Comparison of ENCODE assay signal across 20 cellular contexts in the genomic region with DNA sequence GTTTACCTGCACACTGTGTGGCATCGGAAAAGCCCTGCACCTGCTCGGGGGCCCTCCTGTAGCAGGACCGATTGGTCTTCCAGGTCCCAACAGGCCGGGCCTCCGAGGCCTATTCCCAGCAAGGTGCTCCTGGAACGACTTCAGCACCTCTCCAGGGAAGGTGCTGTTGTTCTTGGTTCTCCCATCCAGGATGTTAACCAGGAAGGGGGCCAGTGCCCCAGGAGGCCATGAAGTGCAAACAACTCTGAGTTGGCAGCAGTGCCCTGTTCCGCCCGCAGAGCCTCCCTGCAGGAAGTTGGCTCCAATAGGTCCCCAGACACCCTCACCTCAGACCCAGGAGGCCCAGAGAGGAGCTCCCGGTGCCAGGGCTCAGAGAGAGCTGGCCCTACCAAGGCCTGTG.
DNase-seq lines count a peak whose midpoint lies in the region; TF ChIP-seq lines count a peak whose summit lies in the region.
"Had no signal": no experiment of that assay in that cellular context is flagged by ENCODE, and none has a peak within 500 bp of the region (broad histone marks: within the 10 kb centered on the region; RNA-seq: fewer than 3 reads in every experiment).

No MANE protein-coding gene starts in this region.

- H3K4me1 ChIP-seq in spleen = peaks cover 0 to 12% (median 0%) of the 10 kb centered on the region in 6 donors

- DNase-seq in activated naive CD4-positive, alpha-beta T cell treated with anti-CD3 and anti-CD28 coated beads, Interleukin-2, amount 10 ng/mL, durations not matched to agents 7 days and 5 days = peak; percentile 11
- no peak for DNase-seq in activated naive CD4-positive, alpha-beta T cell (lab: John Stamatoyannopoulos, UW)
- DNase-seq in LNCaP clone FGC (ENCODE audit: low read depth) = peak; percentile 76
- DNase-seq in cardiac septum (ENCODE audit: low spot score) = peak; percentile 41
- peak; percentile 69 for DNase-seq in spleen
- DNase-seq in UCSD-AML1 (lab: John Stamatoyannopoulos, UW; ENCODE audit: unreplicated experiment) = no peak
- no peak for DNase-seq in kidney glomerular epithelial cell (lab: John Stamatoyannopoulos, UW)
- DNase-seq: activated CD4-positive, alpha-beta T cell treated with anti-CD3 and anti-CD28 coated beads for 1 hour; kidney; mesendoderm; naive B cell; NCI-H1436; occipital lobe; OCI-M1; SHP77; stimulated activated CD4-positive, alpha-beta T cell treated with anti-CD3 and anti-CD28 coated beads, Interleukin-4, amount 100 ng/mL, for 24 hours; stimulated activated naive B cell treated with anti-CD40 and anti-IgM and Interleukin-4, amounts not matched to agents 10 μg/mL and 1 μg/mL and 100 μg/mL, for 72 hours had no signal

- H3K36me3 Mint-ChIP-seq in activated naive CD4-positive, alpha-beta T cell treated with anti-CD3 and anti-CD28 coated beads, Interleukin-2, amount 10 ng/mL, durations not matched to agents 7 days and 5 days = no peaks in the 10 kb centered on the region
- H3K36me3 Mint-ChIP-seq: naive B cell; stimulated activated naive B cell treated with anti-CD40 and anti-IgM and Interleukin-4, amounts not matched to agents 10 μg/mL and 1 μg/mL and 100 μg/mL, for 72 hours had no signal

- no peaks in the 10 kb centered on the region for H3K27me3 ChIP-seq in spleen (replicated peaks in 1 of 7)

- H3K27ac Mint-ChIP-seq in activated naive CD4-positive, alpha-beta T cell treated with anti-CD3 and anti-CD28 coated beads, Interleukin-2, amount 10 ng/mL, durations not matched to agents 7 days and 5 days = no peak overlapping the region
- H3K27ac Mint-ChIP-seq: CD4-positive, alpha-beta T cell; stimulated activated naive B cell treated with anti-CD40 and anti-IgM and Interleukin-4, amounts not matched to agents 10 μg/mL and 1 μg/mL and 100 μg/mL, for 72 hours had no signal

- H3K27me3 Mint-ChIP-seq in activated naive CD4-positive, alpha-beta T cell treated with anti-CD3 and anti-CD28 coated beads, Interleukin-2, amount 10 ng/mL, durations not matched to agents 7 days and 5 days = peaks cover 21% of the 10 kb centered on the region
- H3K27me3 Mint-ChIP-seq: CD4-positive, alpha-beta T cell had no signal

- no peak for TF ChIP-seq POLR2A in spleen (IDR thresholded peaks at IDR 0.05)

- TF ChIP-seq CTCF in LNCaP clone FGC (IDR thresholded peaks at IDR 0.05; ENCODE audit: control insufficient read depth, extremely low read depth, insufficient read depth) (no peak), spleen (IDR thresholded peaks at IDR 0.05 in 8 of 11, conservative IDR thresholded peaks at IDR 0.05 in 3 of 11) (no peak)

- 78 to 92% (median 86%) methylated on average over 4 to 9 of the region's 9 CpGs for WGBS in spleen, 5 donors

- H3K27ac ChIP-seq in spleen = no peak overlapping the region
- H3K27ac ChIP-seq: dorsolateral prefrontal cortex had no signal

- CTCF ChIA-PET in activated naive CD4-positive, alpha-beta T cell treated with anti-CD3 and anti-CD28 coated beads, Interleukin-2, amount 10 ng/mL, durations not matched to agents 7 days and 5 days (lab: Charles Lee) = interaction anchor here (1.3 kb wide), 1 partner anchor 116 kb away, joined by 4 read pairs; no protein-coding TSS in a partner anchor

- no peaks in the 10 kb centered on the region for H3K36me3 ChIP-seq in spleen

- H3K4me3 ChIP-seq in LNCaP clone FGC (ENCODE audit: low read depth, low read length) (no peak overlapping the region), spleen (no peak overlapping the region)
- H3K4me3 ChIP-seq: dorsolateral prefrontal cortex had no signal

- peaks cover 8% of the 10 kb centered on the region for H3K9me3 Mint-ChIP-seq in activated naive CD4-positive, alpha-beta T cell treated with anti-CD3 and anti-CD28 coated beads, Interleukin-2, amount 10 ng/mL, durations not matched to agents 7 days and 5 days
- H3K9me3 Mint-ChIP-seq: CD4-positive, alpha-beta T cell; IgD-negative memory B cell had no signal

- H3K9me3 ChIP-seq in spleen = peaks cover 0 to 6% (median 0%) of the 10 kb centered on the region in 8 donors

- intact Hi-C loops in cardiac septum (cut with DNase I) = no loop called here
- intact Hi-C loops in spleen (cut with DNase I; ENCODE audit: low total_unique reads) = no loop called here

- H3K4me3 Mint-ChIP-seq in activated naive CD4-positive, alpha-beta T cell treated with anti-CD3 and anti-CD28 coated beads, Interleukin-2, amount 10 ng/mL, durations not matched to agents 7 days and 5 days = no peak overlapping the region
- H3K4me3 Mint-ChIP-seq: CD4-positive, alpha-beta T cell; IgD-negative memory B cell; naive B cell; stimulated activated naive B cell treated with anti-CD40 and anti-IgM and Interleukin-4, amounts not matched to agents 10 μg/mL and 1 μg/mL and 100 μg/mL, for 72 hours had no signal

- peaks cover 7% of the 10 kb centered on the region for H3K4me1 Mint-ChIP-seq in activated naive CD4-positive, alpha-beta T cell treated with anti-CD3 and anti-CD28 coated beads, Interleukin-2, amount 10 ng/mL, durations not matched to agents 7 days and 5 days

Comparison
In these comparisons a context has a peak if more than half of its experiments do, and no peak if none do; other contexts are left out.
1. DNase-seq: peak in activated naive CD4-positive, alpha-beta T cell treated with anti-CD3 and anti-CD28 coated beads, Interleukin-2, amount 10 ng/mL, durations not matched to agents 7 days and 5 days (single experiment), LNCaP clone FGC (single experiment), cardiac septum (single experiment) and spleen (single experiment); none in activated naive CD4-positive, alpha-beta T cell (0 of 4), UCSD-AML1 (single experiment) and kidney glomerular epithelial cell (single experiment).